1 cellular context compared by ENCODE assay signal in the genomic region with DNA sequence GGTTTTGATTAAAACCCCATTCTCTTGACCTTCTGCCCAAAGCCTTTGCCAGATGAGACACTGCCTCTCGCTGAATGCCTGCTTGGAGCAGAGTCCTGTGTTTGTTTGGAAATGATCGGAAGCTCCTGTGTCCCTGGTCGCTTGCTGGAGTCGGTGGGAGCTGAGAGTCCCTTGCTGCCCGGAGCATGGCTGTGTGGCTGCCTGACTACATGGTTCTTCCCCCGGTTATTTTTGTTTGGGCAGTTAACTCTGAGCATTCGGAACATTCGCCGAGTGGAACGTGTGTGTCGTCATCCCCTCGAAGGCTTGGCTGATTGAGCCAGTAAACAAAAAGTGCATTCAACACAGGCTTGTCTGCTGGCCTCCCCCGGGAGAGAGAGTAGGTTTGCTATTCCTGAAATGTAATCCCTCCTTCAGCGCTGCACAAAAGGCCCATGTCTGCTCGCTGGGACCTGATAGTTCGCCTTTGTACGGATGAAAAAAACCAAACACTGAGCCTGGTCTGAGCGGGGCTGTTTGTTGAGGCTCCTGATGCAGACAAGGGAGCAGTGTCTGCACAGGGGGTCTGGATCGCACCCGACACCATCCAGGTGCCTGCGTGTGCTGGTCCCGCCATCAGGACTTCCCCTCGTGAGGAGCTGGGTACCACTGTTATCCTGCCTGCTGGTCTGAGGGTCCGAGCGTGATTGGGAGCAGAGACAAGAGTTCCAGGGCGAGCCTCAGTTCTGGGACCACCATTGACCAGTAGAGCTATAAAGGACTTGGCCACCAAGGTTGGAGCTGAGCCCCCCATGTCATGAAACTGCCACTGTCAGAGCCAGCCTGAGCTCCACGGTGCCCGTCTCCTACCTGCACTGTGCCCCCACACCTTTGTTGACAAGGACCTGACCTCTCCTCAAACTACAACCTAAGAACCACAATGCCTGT.
A peak's percentile ranks its signal among the peaks of the same experiment; 100 is the strongest.
TF ChIP-seq lines count a peak whose summit lies in the region.

No MANE protein-coding gene starts in this region.

TF ChIP-seq in IMR-90, 13 proteins besides CTCF, POLR2A, EP300 and RAD21:
- TF ChIP-seq MXI1 (IDR thresholded peaks at IDR 0.05; ENCODE audit: borderline replicate concordance, low read depth, low read length), result no peak
- TF ChIP-seq CEBPB (IDR thresholded peaks at IDR 0.05; ENCODE audit: low read depth, low read length), result peak; percentile 44; the same call in 1 of the 2 replicates
- TF ChIP-seq MAZ (IDR thresholded peaks at IDR 0.05; ENCODE audit: borderline replicate concordance, low read depth, low read length), result no peak
- no peak for TF ChIP-seq MAFK (IDR thresholded peaks at IDR 0.05; ENCODE audit: low read depth, low read length)
- peak; percentile 11; the same call in 1 of the 2 replicates for TF ChIP-seq BHLHE40 (IDR thresholded peaks at IDR 0.05; ENCODE audit: low read depth, low read length)
- TF ChIP-seq FOS (IDR thresholded peaks at IDR 0.05; ENCODE audit: low read depth, low read length), result no peak
- no peak for TF ChIP-seq SMC3 (IDR thresholded peaks at IDR 0.05; ENCODE audit: low read depth, low read length)
- TF ChIP-seq RFX5 (IDR thresholded peaks at IDR 0.05; ENCODE audit: low read depth, low read length), result no peak
